8 cellular contexts compared by ENCODE assay signal in genomic region chr12:39443704-39444234, GRCh38. TPM values are rescaled to one million over a fixed set of nuclear protein-coding genes. Genes with fewer than 3 reads are reported as not detected.
A peak's percentile ranks its signal among the peaks of the same experiment; 100 is the strongest.
DNase-seq lines count a peak whose midpoint lies in the region; ATAC-seq and TF ChIP-seq lines count a peak whose summit lies in the region.

No MANE protein-coding gene starts in this region.

- peak overlapping the region; percentile 69 for H3K4me3 Mint-ChIP-seq in activated T-cell treated with anti-CD3 and anti-CD28 coated beads, Interleukin-2, amount 50 U/mL, for 24 hours
- H3K4me3 Mint-ChIP-seq in activated naive CD8-positive, alpha-beta T cell treated with anti-CD3 and anti-CD28 coated beads, Interleukin-2, amount 10 ng/mL, durations not matched to agents 7 days and 5 days: peak overlapping the region; percentile 75
- H3K4me3 Mint-ChIP-seq in stimulated activated effector memory CD8-positive, alpha-beta T cell treated with anti-CD3 and anti-CD28 coated beads, Interleukin-12 subunit alpha, Interleukin-12 subunit beta, amount 100 ng/mL, for 72 hours: peak overlapping the region; percentile 92

- peaks cover 23% of the 10 kb centered on the region for H3K4me1 Mint-ChIP-seq in activated T-cell treated with anti-CD3 and anti-CD28 coated beads, Interleukin-2, amount 50 U/mL, for 24 hours (ENCODE audit: low read depth)
- H3K4me1 Mint-ChIP-seq in activated naive CD8-positive, alpha-beta T cell treated with anti-CD3 and anti-CD28 coated beads, Interleukin-2, amount 10 ng/mL, durations not matched to agents 7 days and 5 days: peaks cover 17% of the 10 kb centered on the region
- H3K4me1 Mint-ChIP-seq in stimulated activated effector memory CD8-positive, alpha-beta T cell treated with anti-CD3 and anti-CD28 coated beads, Interleukin-12 subunit alpha, Interleukin-12 subunit beta, amount 100 ng/mL, for 72 hours: peaks cover 23% of the 10 kb centered on the region

- H3K4me1 ChIP-seq in iPS-20b (ENCODE audit: insufficient read depth, low read length): peaks cover 22% of the 10 kb centered on the region; the same call in 1 of the 2 replicates

- H3K4me3 ChIP-seq in iPS-20b (ENCODE audit: low read length): peak overlapping the region; percentile 90

- CTCF ChIA-PET in GM10248 (lab: Yijun Ruan, JAX): interaction anchor here (0.7 to 2.0 kb wide), 10 partner anchors 9 to 174 kb away, joined by 3 to 11 read pairs (median 4); no protein-coding TSS in a partner anchor

- no peak for TF ChIP-seq CTCF in GM10248 (IDR thresholded peaks at IDR 0.05; ENCODE audit: control extremely low read depth, extremely low read depth, low read depth, missing control alignments)

- H3K27me3 Mint-ChIP-seq in activated T-cell treated with anti-CD3 and anti-CD28 coated beads, Interleukin-2, amount 50 U/mL, for 24 hours: peaks cover 4% of the 10 kb centered on the region
- H3K27me3 Mint-ChIP-seq in activated naive CD8-positive, alpha-beta T cell treated with anti-CD3 and anti-CD28 coated beads, Interleukin-2, amount 10 ng/mL, durations not matched to agents 7 days and 5 days: peaks cover 9% of the 10 kb centered on the region

- H3K9me3 Mint-ChIP-seq in activated T-cell treated with anti-CD3 and anti-CD28 coated beads, Interleukin-2, amount 50 U/mL, for 24 hours: no peaks in the 10 kb centered on the region
- no peaks in the 10 kb centered on the region for H3K9me3 Mint-ChIP-seq in activated naive CD8-positive, alpha-beta T cell treated with anti-CD3 and anti-CD28 coated beads, Interleukin-2, amount 10 ng/mL, durations not matched to agents 7 days and 5 days
- no peaks in the 10 kb centered on the region for H3K9me3 Mint-ChIP-seq in stimulated activated effector memory CD8-positive, alpha-beta T cell treated with anti-CD3 and anti-CD28 coated beads, Interleukin-12 subunit alpha, Interleukin-12 subunit beta, amount 100 ng/mL, for 72 hours

- DNase-seq in activated T-cell treated with anti-CD3 and anti-CD28 coated beads, Interleukin-2, amount 50 U/mL, for 24 hours: no peak
- DNase-seq in activated T-cell treated with anti-CD3 and anti-CD28 coated beads for 4 hours (no peak), NCI-H1417 (lab: John Stamatoyannopoulos, UW) (no peak), GM10248 (ENCODE audit: extremely low spot score) (no peak)
- no peak for DNase-seq in activated naive CD8-positive, alpha-beta T cell treated with anti-CD3 and anti-CD28 coated beads, Interleukin-2, amount 10 ng/mL, durations not matched to agents 7 days and 5 days
- DNase-seq in stimulated activated effector memory CD8-positive, alpha-beta T cell treated with anti-CD3 and anti-CD28 coated beads, Interleukin-12 subunit alpha, Interleukin-12 subunit beta, amount 100 ng/mL, for 72 hours (ENCODE audit: low spot score in 2 of 2): no peak
- DNase-seq in stimulated activated CD4-positive, alpha-beta T cell treated with anti-CD3 and anti-CD28 coated beads, Interleukin-1b, Interleukin-23, amount 100 ng/mL, for 48 hours: no peak

- no peak overlapping the region for H3K27ac ChIP-seq in iPS-20b (ENCODE audit: low read length)

- peak overlapping the region; percentile 75; the same call in 1 of the 2 replicates for H3K9ac ChIP-seq in iPS-20b (ENCODE audit: low read depth, low read length)

- H3K9me3 ChIP-seq in iPS-20b (ENCODE audit: insufficient read depth, low read depth, low read length): no peaks in the 10 kb centered on the region

- no peak for ATAC-seq in activated naive CD8-positive, alpha-beta T cell treated with anti-CD3 and anti-CD28 coated beads, Interleukin-2, amount 10 ng/mL, durations not matched to agents 7 days and 5 days (ENCODE audit: low read depth)
- no peak for ATAC-seq in stimulated activated effector memory CD8-positive, alpha-beta T cell treated with anti-CD3 and anti-CD28 coated beads, Interleukin-12 subunit alpha, Interleukin-12 subunit beta, amount 100 ng/mL, for 72 hours

- H3K27me3 ChIP-seq in iPS-20b (ENCODE audit: insufficient read depth, low read length): peaks cover 8% of the 10 kb centered on the region; the same call in 1 of the 2 replicates

- peaks cover 6% of the 10 kb centered on the region for H3K36me3 Mint-ChIP-seq in activated T-cell treated with anti-CD3 and anti-CD28 coated beads, Interleukin-2, amount 50 U/mL, for 24 hours (ENCODE audit: low read depth)
- no peaks in the 10 kb centered on the region for H3K36me3 Mint-ChIP-seq in activated naive CD8-positive, alpha-beta T cell treated with anti-CD3 and anti-CD28 coated beads, Interleukin-2, amount 10 ng/mL, durations not matched to agents 7 days and 5 days
- peaks cover 8% of the 10 kb centered on the region for H3K36me3 Mint-ChIP-seq in stimulated activated effector memory CD8-positive, alpha-beta T cell treated with anti-CD3 and anti-CD28 coated beads, Interleukin-12 subunit alpha, Interleukin-12 subunit beta, amount 100 ng/mL, for 72 hours

- peak overlapping the region; percentile 72 for H3K27ac Mint-ChIP-seq in activated T-cell treated with anti-CD3 and anti-CD28 coated beads, Interleukin-2, amount 50 U/mL, for 24 hours
- peak overlapping the region; percentile 80 for H3K27ac Mint-ChIP-seq in activated naive CD8-positive, alpha-beta T cell treated with anti-CD3 and anti-CD28 coated beads, Interleukin-2, amount 10 ng/mL, durations not matched to agents 7 days and 5 days
- H3K27ac Mint-ChIP-seq in stimulated activated effector memory CD8-positive, alpha-beta T cell treated with anti-CD3 and anti-CD28 coated beads, Interleukin-12 subunit alpha, Interleukin-12 subunit beta, amount 100 ng/mL, for 72 hours: peak overlapping the region; percentile 83

- H3K36me3 ChIP-seq in iPS-20b (ENCODE audit: insufficient read depth, low read depth, low read length): no peaks in the 10 kb centered on the region

- POLR2A ChIA-PET in activated naive CD8-positive, alpha-beta T cell treated with anti-CD3 and anti-CD28 coated beads, Interleukin-2, amount 10 ng/mL, durations not matched to agents 7 days and 5 days (lab: Charles Lee): interaction anchor here (0.5 to 1.8 kb wide), 7 partner anchors 11 to 242 kb away, joined by 3 to 4 read pairs (median 3); partner anchors contain the start of gene ABCD2
- POLR2A ChIA-PET in GM10248 (lab: Yijun Ruan, JAX): interaction anchor here (0.7 kb wide), 1 partner anchor 59 kb away, joined by 4 read pairs; no protein-coding TSS in a partner anchor

RNA-seq across cellular contexts. Expression of gene KIF21A, which starts 0.8 kb away (rescaled TPM):
- total RNA-seq in activated naive CD8-positive, alpha-beta T cell treated with anti-CD3 and anti-CD28 coated beads, Interleukin-2, amount 10 ng/mL, durations not matched to agents 7 days and 5 days: 10 to 100 TPM; 19.6 to 21.4 TPM
